In the genomic region with DNA sequence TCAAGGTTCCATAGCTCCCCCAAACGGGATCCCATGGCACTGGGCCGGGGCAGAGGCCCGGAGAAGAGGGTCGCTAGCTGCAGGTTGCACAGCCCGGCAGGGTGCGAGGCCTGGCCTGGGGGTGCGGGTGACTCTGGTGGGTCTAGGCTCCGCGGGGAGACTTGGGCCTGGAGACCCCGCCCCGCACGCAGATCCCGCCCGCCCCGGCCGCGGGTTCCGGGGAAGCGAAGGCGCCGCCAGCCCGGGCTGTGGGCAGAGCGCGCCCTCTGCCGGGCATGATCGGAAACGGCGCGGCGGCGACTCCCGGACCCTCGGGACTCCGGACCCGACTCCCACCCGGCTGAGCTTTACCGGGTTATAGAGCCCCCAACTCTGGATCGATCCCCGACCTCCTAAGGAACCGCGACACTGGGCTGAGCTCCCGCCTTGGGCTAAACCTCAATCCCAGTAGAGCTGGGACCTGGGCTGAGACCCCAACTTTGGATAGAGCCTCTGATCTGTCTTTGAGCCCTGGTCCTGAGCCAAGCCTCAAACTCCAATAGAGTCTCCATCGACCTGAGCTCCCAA, we compare ENCODE assay signal across 8 cellular contexts. TPM values are rescaled to one million over a fixed set of nuclear protein-coding genes. Genes with fewer than 3 reads are reported as not detected.
DNase-seq lines count a peak whose midpoint lies in the region.

No MANE protein-coding gene starts in this region.

- DNase-seq in NK-92 treated with Interleukin-12 subunit alpha and Interleukin-12 subunit beta, amount 100 ng/mL, for 24 hours (lab: John Stamatoyannopoulos, UW): peak; percentile 55
- DNase-seq in NK-92 (lab: John Stamatoyannopoulos, UW; ENCODE audit: unreplicated experiment) (no peak), NCI-H748 (lab: John Stamatoyannopoulos, UW; ENCODE audit: unreplicated experiment) (peak; percentile 51), epidermal melanocyte (ENCODE audit: insufficient read length, low spot score) (peak; percentile 68), mucosa of gallbladder (ENCODE audit: low spot score) (peak; percentile 61), GF-D8 (lab: John Stamatoyannopoulos, UW) (no peak)
- DNase-seq in activated CD8-positive, alpha-beta memory T cell treated with anti-CD3 and anti-CD28 coated beads, Interleukin-2, amount 50 U/mL, for 24 hours (ENCODE audit: extremely low read depth): peak; percentile 27
- DNase-seq in stimulated activated CD8-positive, alpha-beta memory T cell treated with anti-CD3 and anti-CD28 coated beads, Interleukin-4, amount 100 ng/mL, for 4 hours (ENCODE audit: low read depth in 2 of 2, low spot score in 1 of 2): peak; percentile 43 to 46

RNA-seq across cellular contexts. Expression of gene TNFAIP8L1, which starts 3.1 kb away (rescaled TPM):
- 7.3 TPM for total RNA-seq in mucosa of gallbladder

RNA-seq across cellular contexts. Expression of gene MYDGF, which starts 33.9 kb away (rescaled TPM):
- 77.4 TPM for total RNA-seq in mucosa of gallbladder

Comparison
In these comparisons a context has a peak if more than half of its experiments do, and no peak if none do; other contexts are left out.
1. DNase-seq: peak in NK-92 treated with Interleukin-12 subunit alpha and Interleukin-12 subunit beta, amount 100 ng/mL, for 24 hours (single experiment), NCI-H748 (single experiment), activated CD8-positive, alpha-beta memory T cell treated with anti-CD3 and anti-CD28 coated beads, Interleukin-2, amount 50 U/mL, for 24 hours (single experiment), epidermal melanocyte (single experiment), mucosa of gallbladder (single experiment) and stimulated activated CD8-positive, alpha-beta memory T cell treated with anti-CD3 and anti-CD28 coated beads, Interleukin-4, amount 100 ng/mL, for 4 hours (2 of 2); none in NK-92 (single experiment) and GF-D8 (single experiment).